In the genomic region with DNA sequence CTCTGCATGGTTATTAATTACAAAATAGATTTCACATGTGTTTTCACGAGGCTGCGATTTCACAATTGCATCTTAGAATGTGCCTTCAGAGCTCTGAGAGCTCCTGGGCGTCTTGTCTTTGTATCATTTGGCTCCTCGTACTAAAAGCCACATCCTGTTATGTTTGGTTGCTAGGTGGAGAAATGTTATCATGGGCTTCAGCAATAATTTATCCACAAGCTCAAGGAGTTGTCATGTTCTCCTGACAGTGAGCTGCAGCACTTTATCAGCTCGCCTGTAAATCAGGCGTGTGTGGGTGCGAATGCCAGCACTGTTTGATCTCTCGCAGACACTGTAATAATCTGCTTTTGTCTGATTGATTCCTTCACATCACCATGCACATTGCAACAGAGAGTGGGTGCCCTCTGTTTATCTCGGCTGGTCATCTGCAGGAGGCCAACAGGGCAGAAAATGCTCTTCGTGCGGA, we compare ENCODE assay signal across 1 cellular context.
TF ChIP-seq lines count a peak whose summit lies in the region.

No MANE protein-coding gene starts in this region.

TF ChIP-seq in WTC11, 78 proteins besides CTCF, POLR2A, EP300 and RAD21 (continued from another document):
- TF ChIP-seq, protein P1, sequence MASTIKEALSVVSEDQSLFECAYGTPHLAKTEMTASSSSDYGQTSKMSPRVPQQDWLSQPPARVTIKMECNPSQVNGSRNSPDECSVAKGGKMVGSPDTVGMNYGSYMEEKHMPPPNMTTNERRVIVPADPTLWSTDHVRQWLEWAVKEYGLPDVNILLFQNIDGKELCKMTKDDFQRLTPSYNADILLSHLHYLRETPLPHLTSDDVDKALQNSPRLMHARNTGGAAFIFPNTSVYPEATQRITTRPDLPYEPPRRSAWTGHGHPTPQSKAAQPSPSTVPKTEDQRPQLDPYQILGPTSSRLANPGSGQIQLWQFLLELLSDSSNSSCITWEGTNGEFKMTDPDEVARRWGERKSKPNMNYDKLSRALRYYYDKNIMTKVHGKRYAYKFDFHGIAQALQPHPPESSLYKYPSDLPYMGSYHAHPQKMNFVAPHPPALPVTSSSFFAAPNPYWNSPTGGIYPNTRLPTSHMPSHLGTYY (CRISPR knock-in tag; IDR thresholded peaks at IDR 0.05) = no peak
- TF ChIP-seq, protein P2, sequence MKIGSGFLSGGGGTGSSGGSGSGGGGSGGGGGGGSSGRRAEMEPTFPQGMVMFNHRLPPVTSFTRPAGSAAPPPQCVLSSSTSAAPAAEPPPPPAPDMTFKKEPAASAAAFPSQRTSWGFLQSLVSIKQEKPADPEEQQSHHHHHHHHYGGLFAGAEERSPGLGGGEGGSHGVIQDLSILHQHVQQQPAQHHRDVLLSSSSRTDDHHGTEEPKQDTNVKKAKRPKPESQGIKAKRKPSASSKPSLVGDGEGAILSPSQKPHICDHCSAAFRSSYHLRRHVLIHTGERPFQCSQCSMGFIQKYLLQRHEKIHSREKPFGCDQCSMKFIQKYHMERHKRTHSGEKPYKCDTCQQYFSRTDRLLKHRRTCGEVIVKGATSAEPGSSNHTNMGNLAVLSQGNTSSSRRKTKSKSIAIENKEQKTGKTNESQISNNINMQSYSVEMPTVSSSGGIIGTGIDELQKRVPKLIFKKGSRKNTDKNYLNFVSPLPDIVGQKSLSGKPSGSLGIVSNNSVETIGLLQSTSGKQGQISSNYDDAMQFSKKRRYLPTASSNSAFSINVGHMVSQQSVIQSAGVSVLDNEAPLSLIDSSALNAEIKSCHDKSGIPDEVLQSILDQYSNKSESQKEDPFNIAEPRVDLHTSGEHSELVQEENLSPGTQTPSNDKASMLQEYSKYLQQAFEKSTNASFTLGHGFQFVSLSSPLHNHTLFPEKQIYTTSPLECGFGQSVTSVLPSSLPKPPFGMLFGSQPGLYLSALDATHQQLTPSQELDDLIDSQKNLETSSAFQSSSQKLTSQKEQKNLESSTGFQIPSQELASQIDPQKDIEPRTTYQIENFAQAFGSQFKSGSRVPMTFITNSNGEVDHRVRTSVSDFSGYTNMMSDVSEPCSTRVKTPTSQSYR (CRISPR knock-in tag; IDR thresholded peaks at IDR 0.05) = no peak
- TF ChIP-seq, protein P3, sequence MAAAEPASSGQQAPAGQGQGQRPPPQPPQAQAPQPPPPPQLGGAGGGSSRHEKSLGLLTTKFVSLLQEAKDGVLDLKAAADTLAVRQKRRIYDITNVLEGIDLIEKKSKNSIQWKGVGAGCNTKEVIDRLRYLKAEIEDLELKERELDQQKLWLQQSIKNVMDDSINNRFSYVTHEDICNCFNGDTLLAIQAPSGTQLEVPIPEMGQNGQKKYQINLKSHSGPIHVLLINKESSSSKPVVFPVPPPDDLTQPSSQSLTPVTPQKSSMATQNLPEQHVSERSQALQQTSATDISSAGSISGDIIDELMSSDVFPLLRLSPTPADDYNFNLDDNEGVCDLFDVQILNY (CRISPR knock-in tag; IDR thresholded peaks at IDR 0.05) = no peak
- no peak for TF ChIP-seq TP53 (CRISPR knock-in tag; IDR thresholded peaks at IDR 0.05)
